13 cellular contexts compared by ENCODE assay signal in the genomic region with DNA sequence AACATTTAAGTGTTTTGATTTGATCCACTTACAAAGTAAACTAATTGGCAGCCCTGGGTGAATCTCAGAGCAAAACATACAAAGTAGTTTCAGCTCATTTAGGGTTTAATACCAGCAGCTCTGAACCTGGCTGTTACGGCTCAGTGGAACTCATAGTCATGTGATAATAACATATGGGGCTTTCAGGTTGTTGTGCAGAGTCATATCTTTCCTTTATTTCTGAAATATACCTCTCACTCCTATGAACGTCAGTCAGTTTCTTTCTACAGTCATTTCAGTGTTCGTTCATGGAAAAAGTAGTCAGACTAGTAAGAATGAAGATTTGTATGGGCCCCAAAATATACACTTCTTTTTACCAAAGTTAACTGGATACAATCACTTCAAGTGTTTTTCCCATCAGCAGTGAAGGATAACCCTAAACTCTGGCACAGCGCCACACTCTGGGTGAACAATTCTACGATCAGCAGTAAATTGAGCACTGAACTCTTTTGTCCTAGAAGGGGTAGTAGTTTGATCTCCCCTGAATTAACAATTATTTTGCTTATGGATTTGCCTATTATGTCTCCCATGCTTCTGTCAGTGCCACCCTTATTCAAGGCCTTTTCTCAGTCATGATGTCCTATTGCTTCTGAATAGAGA.
DNase-seq lines count a peak whose midpoint lies in the region; ATAC-seq and TF ChIP-seq lines count a peak whose summit lies in the region.
"Had no signal": no experiment of that assay in that cellular context is flagged by ENCODE, and none has a peak within 500 bp of the region (broad histone marks: within the 10 kb centered on the region; RNA-seq: fewer than 3 reads in every experiment).

No MANE protein-coding gene starts in this region.

- no peak overlapping the region for H3K27ac ChIP-seq in Peyer's patch
- H3K27ac ChIP-seq: left ventricle myocardium inferior had no signal

- no peaks in the 10 kb centered on the region for H3K9me3 ChIP-seq in Peyer's patch
- H3K9me3 ChIP-seq: left ventricle myocardium inferior had no signal

- H3K36me3 ChIP-seq in Peyer's patch, result no peaks in the 10 kb centered on the region
- H3K36me3 ChIP-seq: left ventricle myocardium inferior had no signal

- H3K4me3 Mint-ChIP-seq in activated T-helper 2 cell treated with anti-CD3 and anti-CD28 coated beads, Interferon-gamma antibody, Interleukin-2, Interleukin-4, amounts not matched to agents 10 μg/mL and 5 μg/mL and 100 μg/mL, durations not matched to agents 14 hours and 24 hours and 36 hours (ENCODE audit: low read depth), result no peak overlapping the region
- H3K4me3 Mint-ChIP-seq: brain had no signal

- H3K4me1 Mint-ChIP-seq in activated T-helper 2 cell treated with anti-CD3 and anti-CD28 coated beads, Interferon-gamma antibody, Interleukin-2, Interleukin-4, amounts not matched to agents 10 μg/mL and 5 μg/mL and 100 μg/mL, durations not matched to agents 14 hours and 24 hours and 36 hours (ENCODE audit: low read depth), result no peaks in the 10 kb centered on the region

- no peak overlapping the region for H3K4me3 ChIP-seq in Peyer's patch
- H3K4me3 ChIP-seq: left ventricle myocardium inferior had no signal

- no peaks in the 10 kb centered on the region for H3K9me3 Mint-ChIP-seq in activated T-helper 2 cell treated with anti-CD3 and anti-CD28 coated beads, Interferon-gamma antibody, Interleukin-2, Interleukin-4, amounts not matched to agents 10 μg/mL and 5 μg/mL and 100 μg/mL, durations not matched to agents 14 hours and 24 hours and 36 hours
- H3K9me3 Mint-ChIP-seq: brain had no signal

- H3K27ac Mint-ChIP-seq in activated T-helper 2 cell treated with anti-CD3 and anti-CD28 coated beads, Interferon-gamma antibody, Interleukin-2, Interleukin-4, amounts not matched to agents 10 μg/mL and 5 μg/mL and 100 μg/mL, durations not matched to agents 14 hours and 24 hours and 36 hours, result no peak overlapping the region
- H3K27ac Mint-ChIP-seq: brain had no signal

- ATAC-seq in GM18858 (IDR thresholded peaks at IDR 0.05; ENCODE audit: unreplicated experiment), result peak; percentile 96
- peak; percentile 94 for ATAC-seq in GM21390 (IDR thresholded peaks at IDR 0.05; ENCODE audit: unreplicated experiment)
- ATAC-seq in HG03039 (IDR thresholded peaks at IDR 0.05; ENCODE audit: unreplicated experiment), result peak; percentile 97

- TF ChIP-seq POLR2A in Peyer's patch (IDR thresholded peaks at IDR 0.05), result no peak

- DNase-seq in NCI-H446 (lab: John Stamatoyannopoulos, UW) (peak; percentile 37 to 47), H4 (ENCODE audit: low spot score) (no peak), Peyer's patch (no peak), iPS-NIHi7 (ENCODE audit: extremely low spot score) (no peak)
- no peak for DNase-seq in activated T-helper 2 cell treated with anti-CD3 and anti-CD28 coated beads, Interferon-gamma antibody, Interleukin-2, Interleukin-4, amounts not matched to agents 10 μg/mL and 5 μg/mL and 100 μg/mL, durations not matched to agents 14 hours and 24 hours and 36 hours (ENCODE audit: low spot score)
- DNase-seq: activated CD8-positive, alpha-beta memory T cell treated with anti-CD3 and anti-CD28 coated beads, Interleukin-2, amount 50 U/mL, for 4 hours; DND-41; left ventricle myocardium inferior; NCI-H2029 treated with DMSO at 0.1 percent for 48 hours had no signal

- no peaks in the 10 kb centered on the region for H3K27me3 Mint-ChIP-seq in activated T-helper 2 cell treated with anti-CD3 and anti-CD28 coated beads, Interferon-gamma antibody, Interleukin-2, Interleukin-4, amounts not matched to agents 10 μg/mL and 5 μg/mL and 100 μg/mL, durations not matched to agents 14 hours and 24 hours and 36 hours (ENCODE audit: low read depth)
- H3K27me3 Mint-ChIP-seq: brain had no signal

- intact Hi-C loops in activated T-helper 2 cell treated with anti-CD3 and anti-CD28 coated beads, Interferon-gamma antibody, Interleukin-2, Interleukin-4, amounts not matched to agents 10 μg/mL and 5 μg/mL and 100 μg/mL, durations not matched to agents 14 hours and 24 hours and 36 hours (cut with micrococcal nuclease), result no loop called here

- no peaks in the 10 kb centered on the region for H3K4me1 ChIP-seq in Peyer's patch
- H3K4me1 ChIP-seq: left ventricle myocardium inferior had no signal

- TF ChIP-seq CTCF in Peyer's patch (IDR thresholded peaks at IDR 0.05), result no peak

- H3K36me3 Mint-ChIP-seq in activated T-helper 2 cell treated with anti-CD3 and anti-CD28 coated beads, Interferon-gamma antibody, Interleukin-2, Interleukin-4, amounts not matched to agents 10 μg/mL and 5 μg/mL and 100 μg/mL, durations not matched to agents 14 hours and 24 hours and 36 hours (ENCODE audit: low read depth), result no peaks in the 10 kb centered on the region
- H3K36me3 Mint-ChIP-seq: brain had no signal

- no peaks in the 10 kb centered on the region for H3K27me3 ChIP-seq in Peyer's patch

Comparison
In these comparisons a context has a peak if more than half of its experiments do, and no peak if none do; other contexts are left out.
1. DNase-seq: peak in NCI-H446 (2 of 2); none in H4 (single experiment), activated T-helper 2 cell treated with anti-CD3 and anti-CD28 coated beads, Interferon-gamma antibody, Interleukin-2, Interleukin-4, amounts not matched to agents 10 μg/mL and 5 μg/mL and 100 μg/mL, durations not matched to agents 14 hours and 24 hours and 36 hours (single experiment), Peyer's patch (0 of 3) and iPS-NIHi7 (single experiment).
2. Peak in every context shown above with its lines, with median percentiles within 50 percentile points of each other: ATAC-seq.